Comparison of ENCODE assay signal across 12 cellular contexts in the genomic region with DNA sequence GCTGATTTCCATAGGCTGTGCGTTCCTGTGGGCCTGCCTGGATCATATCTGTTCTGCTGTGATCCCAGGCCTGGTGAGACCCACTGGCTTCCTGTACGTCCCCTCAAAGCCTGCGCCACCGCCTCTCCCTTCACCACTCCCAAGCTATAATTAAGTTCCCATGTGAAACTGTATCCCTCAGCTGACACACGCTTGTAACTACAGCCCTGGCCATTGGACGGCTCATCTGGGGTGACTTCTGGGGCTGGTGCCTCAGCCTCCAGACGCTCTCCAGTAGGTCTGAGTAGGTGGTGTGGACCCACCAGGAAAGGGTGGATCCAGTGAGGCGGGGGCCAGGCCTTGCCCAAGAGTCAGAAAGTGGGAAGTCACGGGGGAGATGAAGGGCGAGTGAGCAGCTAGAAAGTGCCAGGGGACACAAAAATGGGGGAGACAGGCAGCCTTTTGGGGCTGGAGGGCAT. TPM values are rescaled to one million over a fixed set of nuclear protein-coding genes. Genes with fewer than 3 reads are reported as not detected.
A peak's percentile ranks its signal among the peaks of the same experiment; 100 is the strongest.
DNase-seq lines count a peak whose midpoint lies in the region; ATAC-seq, FAIRE-seq and TF ChIP-seq lines count a peak whose summit lies in the region.
"Had no signal": no experiment of that assay in that cellular context is flagged by ENCODE, and none has a peak within 500 bp of the region (broad histone marks: within the 10 kb centered on the region; RNA-seq: fewer than 3 reads in every experiment).

No MANE protein-coding gene starts in this region.

- dilution Hi-C loops in endothelial cell of umbilical vein (cut with MboI; ENCODE audit: extremely low pct_ligation_motif_present, low sequenced_read_pairs) = no loop called here

- H3K79me2 ChIP-seq in endothelial cell of umbilical vein (ENCODE audit: control insufficient read depth, insufficient read depth, low read length) = peaks cover 5% of the 10 kb centered on the region

- H3K9me1 ChIP-seq in endothelial cell of umbilical vein (replicated peaks; ENCODE audit: control insufficient read depth, extremely low read depth, insufficient read depth, low read length) = no peaks in the 10 kb centered on the region

- intact Hi-C loops in endothelial cell of umbilical vein (cut with micrococcal nuclease) = no loop called here
- intact Hi-C loops in testis (cut with DNase I; ENCODE audit: low total_unique reads) = no loop called here

- TF ChIP-seq POLR2A in GM12892 (IDR thresholded peaks at IDR 0.05; ENCODE audit: low read depth, low read length) (no peak), endothelial cell of umbilical vein (IDR thresholded peaks at IDR 0.05; ENCODE audit: low read depth, low read length) (no peak), testis (IDR thresholded peaks at IDR 0.05) (no peak)

- POLR2A ChIA-PET in endothelial cell of umbilical vein (lab: Charles Lee) = no interaction called here

- peak overlapping the region; percentile 1 for H3K9ac ChIP-seq in endothelial cell of umbilical vein (replicated peaks; ENCODE audit: extremely low read depth, insufficient read depth, low read length)

- no peaks in the 10 kb centered on the region for H3K27me3 ChIP-seq in endothelial cell of umbilical vein (ENCODE audit: control insufficient read depth in 2 of 2, insufficient read depth in 2 of 2, low read length in 2 of 2)
- H3K27me3 ChIP-seq in testis = no peaks in the 10 kb centered on the region

- FAIRE-seq in GM12892 (lab: Jason Lieb, UNC) = peak; percentile 9
- FAIRE-seq in endothelial cell of umbilical vein (lab: Jason Lieb, UNC) = peak; percentile 8

- TF ChIP-seq CTCF in endothelial cell of umbilical vein (IDR thresholded peaks at IDR 0.05; ENCODE audit: extremely low read depth in 1 of 2, insufficient read depth in 1 of 2, low read depth in 1 of 2, low read length in 2 of 2) (no peak), osteocyte (IDR thresholded peaks at IDR 0.05) (no peak), testis (IDR thresholded peaks at IDR 0.05) (no peak)

- peak overlapping the region; percentile 14 for H3K4me3 Mint-ChIP-seq in osteocyte (ENCODE audit: unreplicated experiment)
- H3K4me3 Mint-ChIP-seq: IgD-negative memory B cell; stimulated activated naive CD8-positive, alpha-beta T cell treated with anti-CD3 and anti-CD28 coated beads, Interleukin-15, Interleukin-2, amounts not matched to agents 100 ng/mL and 50 ng/mL, for 24 hours had no signal

- DNase-seq in GM12892 (ENCODE audit: insufficient read length) = no peak
- peak; percentile 93 for DNase-seq in NCI-H69 (lab: John Stamatoyannopoulos, UW)
- no peak for DNase-seq in endothelial cell of umbilical vein (ENCODE audit: low read depth, low spot score)
- DNase-seq in osteocyte (ENCODE audit: extremely low spot score, unreplicated experiment) = no peak
- no peak for DNase-seq in testis
- DNase-seq in RPMI8226 = no peak
- DNase-seq: activated gamma-delta T cell treated with Interleukin-2 at 50 U/mL for 16 hours had no signal

- H3K27ac ChIP-seq in endothelial cell of umbilical vein (ENCODE audit: insufficient read depth, low read depth, low read length) (peak overlapping the region; percentile 15), testis (no peak overlapping the region)
- H3K27ac ChIP-seq: SK-N-MC had no signal

- H3K4me2 ChIP-seq in endothelial cell of umbilical vein (ENCODE audit: insufficient read depth, low read length) = no peak overlapping the region

- H4K20me1 ChIP-seq in endothelial cell of umbilical vein (replicated peaks; ENCODE audit: control insufficient read depth, extremely low read depth, insufficient read depth, low read length) = no peaks in the 10 kb centered on the region

- no peak overlapping the region for H2AFZ ChIP-seq in endothelial cell of umbilical vein (ENCODE audit: low read depth, low read length)

- H3K27me3 Mint-ChIP-seq in osteocyte (ENCODE audit: unreplicated experiment) = no peaks in the 10 kb centered on the region
- H3K27me3 Mint-ChIP-seq: IgD-negative memory B cell; stimulated activated naive CD8-positive, alpha-beta T cell treated with anti-CD3 and anti-CD28 coated beads, Interleukin-15, Interleukin-2, amounts not matched to agents 100 ng/mL and 50 ng/mL, for 24 hours had no signal

- ATAC-seq in GM21529 (IDR thresholded peaks at IDR 0.05; ENCODE audit: unreplicated experiment) = no peak
- no peak for ATAC-seq in HG02763 (IDR thresholded peaks at IDR 0.05; ENCODE audit: unreplicated experiment)

- H3K27ac Mint-ChIP-seq in osteocyte (ENCODE audit: unreplicated experiment) = peak overlapping the region; percentile 96
- H3K27ac Mint-ChIP-seq: stimulated activated naive CD8-positive, alpha-beta T cell treated with anti-CD3 and anti-CD28 coated beads, Interleukin-15, Interleukin-2, amounts not matched to agents 100 ng/mL and 50 ng/mL, for 24 hours had no signal

- no TSS peak for BruUV-seq in endothelial cell of umbilical vein (replicated peaks; lab: Mats Ljungman, UMichigan)

- H3K36me3 ChIP-seq in endothelial cell of umbilical vein (ENCODE audit: control insufficient read depth in 2 of 2, extremely low read depth in 1 of 2, insufficient read depth in 2 of 2, low read length in 2 of 2) (no peaks in the 10 kb centered on the region), testis (ENCODE audit: low read depth, missing control alignments) (no peaks in the 10 kb centered on the region)

- peaks cover 4% of the 10 kb centered on the region for H3K36me3 Mint-ChIP-seq in osteocyte (ENCODE audit: unreplicated experiment)

- WGBS in testis, 2 donors = 82 to 88% methylated on average over 10 of the region's 10 CpGs

- H3K4me3 ChIP-seq in endothelial cell of umbilical vein (replicated peaks in 1 of 3; ENCODE audit: insufficient read depth in 1 of 3, low read depth in 1 of 3, low read length in 3 of 3) (no peak overlapping the region), testis (no peak overlapping the region)
- H3K4me3 ChIP-seq: SK-N-MC had no signal

- no peaks in the 10 kb centered on the region for H3K9me3 Mint-ChIP-seq in osteocyte (ENCODE audit: unreplicated experiment)
- H3K9me3 Mint-ChIP-seq: IgD-negative memory B cell; stimulated activated naive CD8-positive, alpha-beta T cell treated with anti-CD3 and anti-CD28 coated beads, Interleukin-15, Interleukin-2, amounts not matched to agents 100 ng/mL and 50 ng/mL, for 24 hours had no signal

- no peaks in the 10 kb centered on the region for H3K9me3 ChIP-seq in endothelial cell of umbilical vein (replicated peaks; ENCODE audit: control insufficient read depth, insufficient read depth, low read length)
- H3K9me3 ChIP-seq in testis = no peaks in the 10 kb centered on the region

- CTCF ChIA-PET in endothelial cell of umbilical vein (lab: Charles Lee) = interaction anchor here (1.0 kb wide), 1 partner anchor 19 kb away, joined by 3 read pairs; no protein-coding TSS in a partner anchor

- H3K4me1 ChIP-seq in endothelial cell of umbilical vein (ENCODE audit: control insufficient read depth, extremely low read depth, insufficient read depth, low read length) = peaks cover 2% of the 10 kb centered on the region
- peaks cover 27% of the 10 kb centered on the region for H3K4me1 ChIP-seq in testis

- H3K4me1 Mint-ChIP-seq in osteocyte (ENCODE audit: unreplicated experiment) = peaks cover 68% of the 10 kb centered on the region

TF ChIP-seq in endothelial cell of umbilical vein, 7 proteins besides CTCF, POLR2A, EP300 and RAD21:
- TF ChIP-seq MYC (IDR thresholded peaks at IDR 0.05; ENCODE audit: low read depth, low read length) (no peak), GATA2 (IDR thresholded peaks at IDR 0.05; ENCODE audit: insufficient read depth, insufficient read length, low read depth, low read length) (no peak), FOS (IDR thresholded peaks at IDR 0.05; ENCODE audit: borderline replicate concordance, insufficient read depth, low read length) (no peak), POLR2AphosphoS5 (IDR thresholded peaks at IDR 0.05; ENCODE audit: insufficient read depth, low read depth, low read length) (no peak), EZH2 (IDR thresholded peaks at IDR 0.05; ENCODE audit: borderline replicate concordance, low read depth, low read length, severe bottlenecking) (no peak), JUN (IDR thresholded peaks at IDR 0.05; ENCODE audit: borderline replicate concordance, insufficient read depth, insufficient read length, low read depth) (no peak)
- TF ChIP-seq, protein P1, sequence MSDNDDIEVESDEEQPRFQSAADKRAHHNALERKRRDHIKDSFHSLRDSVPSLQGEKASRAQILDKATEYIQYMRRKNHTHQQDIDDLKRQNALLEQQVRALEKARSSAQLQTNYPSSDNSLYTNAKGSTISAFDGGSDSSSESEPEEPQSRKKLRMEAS (IDR thresholded peaks at IDR 0.05; ENCODE audit: insufficient read depth, insufficient read length) = no peak

RNA-seq across cellular contexts. Expression of gene PPARD, which starts 21.0 kb away (rescaled TPM):
- 7.0 TPM for polyA plus RNA-seq in GM12892 (2012; ENCODE audit: missing spikeins)
- 23.4 and 29.2 TPM in 2 replicates for total RNA-seq in endothelial cell of umbilical vein
- 29.2 and 32.5 TPM in 2 replicates for polyA plus RNA-seq in endothelial cell of umbilical vein
- 18.4 and 22.5 TPM in 2 replicates for polyA plus RNA-seq in endothelial cell of umbilical vein (2011; cell fraction: cytosol; rRNA removed)
- polyA plus RNA-seq in endothelial cell of umbilical vein (2011; cell fraction: nucleus; rRNA removed) = 23.4 and 24.6 TPM in 2 replicates
- polyA plus RNA-seq in endothelial cell of umbilical vein (2012) = 17.6 and 21.9 TPM in 2 replicates
- polyA minus RNA-seq in endothelial cell of umbilical vein = 21.0 and 22.8 TPM in 2 replicates
- polyA minus RNA-seq in endothelial cell of umbilical vein (2011; cell fraction: cytosol; rRNA and poly(A)+ RNA removed) = 4.2 TPM
- 9.3 and 9.5 TPM in 2 replicates for polyA minus RNA-seq in endothelial cell of umbilical vein (2011; cell fraction: nucleus; rRNA and poly(A)+ RNA removed)
- total RNA-seq in osteocyte = 33.1 and 33.8 TPM in 2 replicates
- 10 to 100 TPM; 21.0 to 23.0 TPM for total RNA-seq in testis
- polyA plus RNA-seq in testis (ENCODE audit: insufficient read depth, low read depth, low replicate concordance) = 21.5 TPM
